ENCODE assay signal across 8 cellular contexts in the genomic region with DNA sequence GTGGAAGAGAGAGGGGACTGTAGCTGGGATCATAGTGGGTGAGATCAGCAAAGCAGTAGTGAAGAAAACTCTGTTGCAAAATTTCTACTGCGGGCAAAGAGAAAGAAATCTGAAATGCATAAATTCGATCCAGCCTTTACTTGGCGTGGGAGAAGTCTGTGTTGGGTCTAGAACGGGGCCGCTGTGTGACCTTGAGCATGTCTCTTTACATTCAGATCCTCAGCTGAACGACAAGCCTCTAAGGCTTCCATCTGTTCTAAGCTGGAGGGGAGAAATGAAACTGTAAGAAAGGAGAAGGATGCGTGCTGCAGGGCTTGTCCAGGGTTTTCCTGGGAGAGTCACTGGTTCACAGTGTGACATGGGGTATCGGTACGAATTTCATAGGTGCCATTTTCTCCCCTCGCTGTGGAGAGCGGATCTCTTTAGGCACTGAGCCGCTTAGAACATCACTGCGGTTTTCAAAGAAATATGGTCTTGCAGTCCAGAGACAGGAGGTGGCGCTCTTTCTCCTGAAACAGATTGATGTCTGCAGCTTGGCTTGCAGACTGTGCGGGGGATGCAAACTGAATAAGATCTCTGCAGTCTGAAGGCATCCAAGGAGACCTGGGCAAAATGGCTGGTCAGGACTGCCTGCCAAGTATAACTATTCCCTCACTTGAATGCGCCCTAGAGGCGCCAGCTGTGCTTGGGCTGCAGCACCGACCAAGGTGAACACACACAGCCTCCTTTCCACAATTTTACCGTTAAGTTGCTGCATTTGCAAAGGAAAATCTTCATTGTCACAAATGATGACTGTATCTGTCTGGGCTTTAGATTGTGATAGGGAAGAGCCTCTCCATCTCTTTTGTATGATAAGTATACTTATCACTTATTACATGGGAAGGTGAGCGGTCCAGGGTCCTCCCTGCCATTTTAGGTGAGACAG.
DNase-seq lines count a peak whose midpoint lies in the region; ATAC-seq, FAIRE-seq and TF ChIP-seq lines count a peak whose summit lies in the region.

No MANE protein-coding gene starts in this region.

- ATAC-seq in HG02678 (IDR thresholded peaks at IDR 0.05; ENCODE audit: unreplicated experiment) (peak; percentile 95), HG02610 (IDR thresholded peaks at IDR 0.05; ENCODE audit: unreplicated experiment) (no peak)

- no peaks in the 10 kb centered on the region for H3K4me1 ChIP-seq in small intestine (ENCODE audit: control insufficient read depth in 2 of 2, insufficient read depth in 1 of 2, low read depth in 1 of 2, low read length in 1 of 2)

- in situ Hi-C loops in astrocyte of the cerebellum (cut with HindIII; ENCODE audit: low sequenced_read_pairs), result no loop called here

- 31 to 35% (median 33%) methylated on average over 19 to 20 of the region's 20 CpGs for WGBS in small intestine, 3 donors

- DNase-seq in GM12864 (ENCODE audit: low read depth) (peak; percentile 36), NCI-H187 (lab: John Stamatoyannopoulos, UW) (peak; percentile 54 to 76), T-helper 9 cell (peak; percentile 68), astrocyte of the cerebellum (ENCODE audit: low read depth) (peak; percentile 88), iPS DF 19.7 (ENCODE audit: low read depth, low spot score) (peak; percentile 86), small intestine (peak; percentile 79)

- H3K27ac ChIP-seq in small intestine (ENCODE audit: low read depth in 1 of 2, low read length in 1 of 2), result no peak overlapping the region

- no peaks in the 10 kb centered on the region for H3K9me3 ChIP-seq in small intestine (ENCODE audit: control insufficient read depth, low read depth)

- no peaks in the 10 kb centered on the region for H3K36me3 ChIP-seq in small intestine (ENCODE audit: control insufficient read depth in 2 of 2, insufficient read depth in 2 of 2, low read length in 2 of 2)

- H3K27me3 ChIP-seq in small intestine (ENCODE audit: control insufficient read depth in 2 of 2, insufficient read depth in 2 of 2, low read length in 2 of 2), result no peaks in the 10 kb centered on the region

- H3K4me3 ChIP-seq in GM12864 (ENCODE audit: low read depth, low read length), result no peak overlapping the region
- H3K4me3 ChIP-seq in astrocyte of the cerebellum (ENCODE audit: low read depth, low read length), result no peak overlapping the region
- no peak overlapping the region for H3K4me3 ChIP-seq in small intestine (ENCODE audit: low read depth in 1 of 2, low read length in 2 of 2)

- TF ChIP-seq CTCF in GM12864 (IDR thresholded peaks at IDR 0.05; ENCODE audit: low read depth, low read length, missing control alignments) (peak; percentile 81), astrocyte of the cerebellum (IDR thresholded peaks at IDR 0.05; ENCODE audit: low read depth, low read length, missing control alignments) (peak; percentile 84)

- FAIRE-seq in small intestine (lab: Jason Lieb, UNC), result no peak

Comparison
In these comparisons a context has a peak if more than half of its experiments do, and no peak if none do; other contexts are left out.
1. DNase-seq: peak in every context shown above with its lines; median percentile 88 in astrocyte of the cerebellum; 86 in iPS DF 19.7; 79 in small intestine; 68 in T-helper 9 cell; 65 in NCI-H187; 36 in GM12864.